28 cellular contexts compared by ENCODE assay signal in genomic region chr7:152998440-152998839, GRCh38.
"Had no signal": no experiment of that assay in that cellular context is flagged by ENCODE, and none has a peak within 500 bp of the region (broad histone marks: within the 10 kb centered on the region; RNA-seq: fewer than 3 reads in every experiment).

No MANE protein-coding gene starts in this region.

- DNase-seq: Karpas-422, MM.1S, MV-4-11, NCI-H1092, NCI-H1105, NCI-H1417 treated with DMSO at 0.1 percent for 48 hours, NCI-H1436 treated with DMSO at 0.1 percent for 48 hours, NCI-H1694 treated with DMSO at 0.1 percent for 48 hours, NCI-H187 treated with DMSO at 0.1 percent for 48 hours, NCI-H2029 treated with DMSO at 0.1 percent for 48 hours, NCI-H2081 treated with DMSO at 0.1 percent for 48 hours, NCI-H2107, NCI-H2171, NCI-H226, NCI-H446 treated with DMSO at 0.1 percent for 48 hours, NCI-H510A, NCI-H524, NCI-H526, NCI-H69, NCI-H748 treated with DMSO at 0.1 percent for 48 hours, NCI-H82, PC-9, SHP77, SIG-M5, SJCRH30, T-cell had no signal

- H3K4me3 ChIP-seq: PC-9, SJCRH30, SK-N-MC had no signal

- H3K36me3 ChIP-seq: SJCRH30 had no signal

- H3K27ac ChIP-seq: PC-9, RWPE1, SJCRH30, SK-N-MC had no signal
